In the genomic region with DNA sequence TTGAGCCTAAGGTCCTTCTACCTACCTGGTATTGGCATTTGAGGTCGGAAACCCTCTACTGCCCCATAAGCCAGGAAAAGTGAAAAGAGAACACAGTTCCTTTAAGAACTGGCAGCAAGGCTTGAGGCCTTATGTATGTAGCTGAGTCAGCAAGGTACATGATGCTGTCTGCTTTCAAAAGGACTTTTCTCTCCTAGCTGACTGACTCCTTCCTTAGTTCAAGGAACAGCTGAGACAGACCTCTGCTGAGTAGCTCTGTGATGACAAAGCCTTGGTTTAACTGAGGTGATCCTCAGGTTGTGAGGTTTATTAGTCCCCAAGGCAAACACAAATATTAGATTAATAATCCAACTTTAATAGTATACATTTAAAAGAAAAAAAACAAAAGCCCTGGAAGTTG, we compare ENCODE assay signal across 1 cellular context.
TF ChIP-seq lines count a peak whose summit lies in the region.

No MANE protein-coding gene starts in this region.

TF ChIP-seq in HepG2, 621 proteins besides CTCF, POLR2A, EP300 and RAD21:
- TF ChIP-seq MAFF (IDR thresholded peaks at IDR 0.05; ENCODE audit: low read depth, low read length) = peak; percentile 38; the same call in 1 of the 2 replicates
- TF ChIP-seq MAFK (conservative IDR thresholded peaks at IDR 0.05 in 1 of 2, IDR thresholded peaks at IDR 0.05 in 1 of 2; ENCODE audit: low read length in 2 of 2) = peak; percentile 63 to 69; a peak in 2 of 4 replicates
- TF ChIP-seq ZNF17 (CRISPR knock-in tag; IDR thresholded peaks at IDR 0.05) = no peak
